ENCODE assay signal across 19 cellular contexts in genomic region chr6:125471703-125472102, GRCh38.
DNase-seq lines count a peak whose midpoint lies in the region; ATAC-seq, FAIRE-seq and TF ChIP-seq lines count a peak whose summit lies in the region.
"Had no signal": no experiment of that assay in that cellular context is flagged by ENCODE, and none has a peak within 500 bp of the region (broad histone marks: within the 10 kb centered on the region; RNA-seq: fewer than 3 reads in every experiment).

No MANE protein-coding gene starts in this region.

- WGBS in IMR-90 (ENCODE audit: extremely low coverage in 2 of 2, insufficient read length in 1 of 2), 2 experiments, result no CpG with 5 or more reads among the region's 1 CpG

- H2BK120ac ChIP-seq in IMR-90 (ENCODE audit: low read depth, low read length), result no peak overlapping the region

- in situ Hi-C loops in IMR-90 (cut with MboI; ENCODE audit: low sequenced_read_pairs), result no loop called here

- H3K23ac ChIP-seq in IMR-90 (ENCODE audit: low read depth, low read length), result no peak overlapping the region

- no peak overlapping the region for H3K4ac ChIP-seq in IMR-90 (ENCODE audit: low read depth, low read length)

- ATAC-seq in IMR-90 (ENCODE audit: low read depth), result no peak
- ATAC-seq in left ventricle myocardium superior, result no peak

- DNase-seq in Calu3 (no peak), IMR-90 (no peak), astrocyte (ENCODE audit: low read depth) (no peak), fibroblast of the aortic adventitia (ENCODE audit: low read depth) (peak; percentile 49), left ventricle myocardium superior (no peak), kidney tubule cell (ENCODE audit: low spot score) (no peak), GOT3 (lab: John Stamatoyannopoulos, UW) (no peak)
- DNase-seq: ACHN; CD4-positive, CD25-positive, alpha-beta regulatory T cell; DND-41; GDM1; HFFc6; Karpas-422; NCI-H187 treated with DMSO at 0.1 percent for 48 hours; NCI-H510A treated with DMSO at 0.1 percent for 48 hours; NK-92 treated with Interleukin-12 subunit alpha and Interleukin-12 subunit beta, amount 100 ng/mL, for 24 hours had no signal

- H4K8ac ChIP-seq in IMR-90 (ENCODE audit: low read depth in 2 of 2, low read length in 2 of 2), result no peak overlapping the region

- dilution Hi-C loops in IMR-90 (cut with HindIII; ENCODE audit: low sequenced_read_pairs, unreplicated experiment), result no loop called here

- H2AK9ac ChIP-seq in IMR-90 (replicated peaks; ENCODE audit: low read depth, low read length, poor library complexity), result no peak overlapping the region

- CTCF ChIA-PET in Calu3 (lab: Charles Lee) (no interaction called here), IMR-90 (lab: Yijun Ruan, JAX) (no interaction called here)

- H2BK5ac ChIP-seq in IMR-90 (ENCODE audit: low read depth, low read length, poor library complexity, severe bottlenecking), result no peak overlapping the region

- H4K20me1 ChIP-seq in IMR-90 (ENCODE audit: insufficient read depth, low read length) (no peaks in the 10 kb centered on the region), astrocyte (ENCODE audit: insufficient read depth, low read length) (no peaks in the 10 kb centered on the region)

- TF ChIP-seq CTCF in Calu3 (IDR thresholded peaks at IDR 0.05; ENCODE audit: unreplicated experiment) (no peak), IMR-90 (conservative IDR thresholded peaks at IDR 0.05; ENCODE audit: low read depth, low read length) (no peak), astrocyte (IDR thresholded peaks at IDR 0.05; ENCODE audit: insufficient read depth, low read depth, low read length) (no peak), fibroblast of the aortic adventitia (IDR thresholded peaks at IDR 0.05; ENCODE audit: insufficient read depth, low read length) (no peak)

- no peak overlapping the region for H3K4me2 ChIP-seq in IMR-90 (ENCODE audit: low read depth, low read length)
- H3K4me2 ChIP-seq in astrocyte (ENCODE audit: low read length), result no peak overlapping the region

- H3K27ac Mint-ChIP-seq in Calu3 (ENCODE audit: unreplicated experiment), result peak overlapping the region; percentile 9
- peak overlapping the region; percentile 6 for H3K27ac Mint-ChIP-seq in astrocyte (ENCODE audit: unreplicated experiment)
- H3K27ac Mint-ChIP-seq: CD4-positive, CD25-positive, alpha-beta regulatory T cell; HFFc6 had no signal

- POLR2A ChIA-PET in IMR-90 (lab: Charles Lee; ENCODE audit: unreplicated experiment), result no interaction called here

- no peak overlapping the region for H3K4me3 Mint-ChIP-seq in Calu3 (ENCODE audit: low read depth, unreplicated experiment)
- no peak overlapping the region for H3K4me3 Mint-ChIP-seq in astrocyte (ENCODE audit: unreplicated experiment)
- H3K4me3 Mint-ChIP-seq: CD4-positive, CD25-positive, alpha-beta regulatory T cell; HFFc6 had no signal

- no peak for TF ChIP-seq POLR2A in IMR-90 (IDR thresholded peaks at IDR 0.05; ENCODE audit: low read depth, low read length)

- no peak overlapping the region for H3K9ac ChIP-seq in IMR-90 (ENCODE audit: low read depth, low read length)
- no peak overlapping the region for H3K9ac ChIP-seq in astrocyte (ENCODE audit: low read length)

- H3K4me3 ChIP-seq in IMR-90 (ENCODE audit: insufficient read depth, low read depth, low read length) (no peak overlapping the region), astrocyte (ENCODE audit: insufficient read depth, low read depth, low read length) (no peak overlapping the region), fibroblast of the aortic adventitia (ENCODE audit: low read depth, low read length) (no peak overlapping the region)
- H3K4me3 ChIP-seq: SJSA1 had no signal

- no peaks in the 10 kb centered on the region for H3K79me2 ChIP-seq in astrocyte (ENCODE audit: insufficient read depth, low read length)

- H3K27ac ChIP-seq in IMR-90 (ENCODE audit: insufficient read depth, low read length) (no peak overlapping the region), astrocyte (ENCODE audit: low read depth, low read length) (no peak overlapping the region)
- H3K27ac ChIP-seq: RWPE1, SJSA1 had no signal

- H3K36me3 Mint-ChIP-seq in Calu3 (ENCODE audit: insufficient read depth, unreplicated experiment), result no peaks in the 10 kb centered on the region
- no peaks in the 10 kb centered on the region for H3K36me3 Mint-ChIP-seq in astrocyte (ENCODE audit: low read depth, unreplicated experiment)
- H3K36me3 Mint-ChIP-seq: CD4-positive, CD25-positive, alpha-beta regulatory T cell had no signal

- H2AFZ ChIP-seq in IMR-90 (replicated peaks; ENCODE audit: low read length, poor library complexity) (no peak overlapping the region), astrocyte (ENCODE audit: low read depth, low read length) (no peak overlapping the region)

- no peak for FAIRE-seq in astrocyte (lab: Jason Lieb, UNC)
- FAIRE-seq: GM19239 had no signal

- no peak for TF ChIP-seq RAD21 in IMR-90 (IDR thresholded peaks at IDR 0.05; ENCODE audit: low read length)

- intact Hi-C loops in Calu3 (cut with micrococcal nuclease; ENCODE audit: unreplicated experiment) (no loop called here), IMR-90 (cut with micrococcal nuclease) (no loop called here), left ventricle myocardium superior (cut with micrococcal nuclease) (no loop called here)

- H3K27me3 Mint-ChIP-seq in Calu3 (ENCODE audit: unreplicated experiment) (no peaks in the 10 kb centered on the region), astrocyte (ENCODE audit: low read depth, unreplicated experiment) (no peaks in the 10 kb centered on the region)

- no peak overlapping the region for H3K56ac ChIP-seq in IMR-90 (ENCODE audit: extremely low read depth, insufficient read depth, low read length)

- H3K27me3 ChIP-seq in IMR-90 (ENCODE audit: control insufficient read depth, insufficient read depth, low read length), result no peaks in the 10 kb centered on the region
- no peaks in the 10 kb centered on the region for H3K27me3 ChIP-seq in astrocyte (ENCODE audit: insufficient read depth, low read length)

- H3K9me3 ChIP-seq in IMR-90 (ENCODE audit: control insufficient read depth, insufficient read depth, low read length), result no peaks in the 10 kb centered on the region
- no peaks in the 10 kb centered on the region for H3K9me3 ChIP-seq in astrocyte (ENCODE audit: insufficient read depth, low read depth, low read length)
- H3K9me3 ChIP-seq: SJSA1 had no signal

- no peaks in the 10 kb centered on the region for H3K9me3 Mint-ChIP-seq in Calu3 (ENCODE audit: low read depth, unreplicated experiment)
- H3K9me3 Mint-ChIP-seq in astrocyte (ENCODE audit: unreplicated experiment), result no peaks in the 10 kb centered on the region

- no peaks in the 10 kb centered on the region for H3K79me1 ChIP-seq in IMR-90 (ENCODE audit: low read depth in 1 of 2, low read length in 2 of 2)

- H2AK5ac ChIP-seq in IMR-90 (ENCODE audit: low read depth, low read length), result no peak overlapping the region

- BruUV-seq in Calu3 (replicated peaks; lab: Mats Ljungman, UMichigan), result no TSS peak
- BruUV-seq in IMR-90 (replicated peaks; lab: Mats Ljungman, UMichigan), result no TSS peak

- no peak overlapping the region for H4K5ac ChIP-seq in IMR-90 (ENCODE audit: low read depth, low read length)

- no peak overlapping the region for H3K18ac ChIP-seq in IMR-90 (ENCODE audit: low read depth, low read length)

- H3K4me1 ChIP-seq in IMR-90 (ENCODE audit: control insufficient read depth, insufficient read depth, low read length), result no peaks in the 10 kb centered on the region
- H3K4me1 ChIP-seq in astrocyte (ENCODE audit: insufficient read depth, low read length), result no peaks in the 10 kb centered on the region

- H3K4me1 Mint-ChIP-seq in Calu3 (ENCODE audit: low read depth, unreplicated experiment), result no peaks in the 10 kb centered on the region
- H3K4me1 Mint-ChIP-seq in astrocyte (ENCODE audit: low read depth, unreplicated experiment), result peaks cover 23% of the 10 kb centered on the region
- H3K4me1 Mint-ChIP-seq: CD4-positive, CD25-positive, alpha-beta regulatory T cell had no signal

- H4K91ac ChIP-seq in IMR-90 (ENCODE audit: insufficient read depth, low read depth, low read length), result no peak overlapping the region

- H3K36me3 ChIP-seq in IMR-90 (ENCODE audit: control insufficient read depth, insufficient read depth, low read length), result no peaks in the 10 kb centered on the region
- H3K36me3 ChIP-seq in astrocyte (ENCODE audit: insufficient read depth, low read length), result no peaks in the 10 kb centered on the region
- H3K36me3 ChIP-seq: SJSA1 had no signal

- no peak overlapping the region for H2BK20ac ChIP-seq in IMR-90 (ENCODE audit: low read depth, low read length)

- H3K14ac ChIP-seq in IMR-90 (replicated peaks; ENCODE audit: low read depth, low read length), result no peak overlapping the region

- no peaks in the 10 kb centered on the region for H3K9me1 ChIP-seq in IMR-90 (ENCODE audit: insufficient read depth, low read length)

- H2BK15ac ChIP-seq in IMR-90 (ENCODE audit: low read depth, low read length), result no peak overlapping the region

TF ChIP-seq in IMR-90, 13 proteins besides CTCF, POLR2A, EP300 and RAD21:
- 0 out of 2 replicates have a peak, but pooled peaks have one; percentile 24 for TF ChIP-seq CEBPB (IDR thresholded peaks at IDR 0.05; ENCODE audit: low read depth, low read length)
- no peak for TF ChIP-seq MXI1 (IDR thresholded peaks at IDR 0.05; ENCODE audit: borderline replicate concordance, low read depth, low read length)
